In the genomic region with DNA sequence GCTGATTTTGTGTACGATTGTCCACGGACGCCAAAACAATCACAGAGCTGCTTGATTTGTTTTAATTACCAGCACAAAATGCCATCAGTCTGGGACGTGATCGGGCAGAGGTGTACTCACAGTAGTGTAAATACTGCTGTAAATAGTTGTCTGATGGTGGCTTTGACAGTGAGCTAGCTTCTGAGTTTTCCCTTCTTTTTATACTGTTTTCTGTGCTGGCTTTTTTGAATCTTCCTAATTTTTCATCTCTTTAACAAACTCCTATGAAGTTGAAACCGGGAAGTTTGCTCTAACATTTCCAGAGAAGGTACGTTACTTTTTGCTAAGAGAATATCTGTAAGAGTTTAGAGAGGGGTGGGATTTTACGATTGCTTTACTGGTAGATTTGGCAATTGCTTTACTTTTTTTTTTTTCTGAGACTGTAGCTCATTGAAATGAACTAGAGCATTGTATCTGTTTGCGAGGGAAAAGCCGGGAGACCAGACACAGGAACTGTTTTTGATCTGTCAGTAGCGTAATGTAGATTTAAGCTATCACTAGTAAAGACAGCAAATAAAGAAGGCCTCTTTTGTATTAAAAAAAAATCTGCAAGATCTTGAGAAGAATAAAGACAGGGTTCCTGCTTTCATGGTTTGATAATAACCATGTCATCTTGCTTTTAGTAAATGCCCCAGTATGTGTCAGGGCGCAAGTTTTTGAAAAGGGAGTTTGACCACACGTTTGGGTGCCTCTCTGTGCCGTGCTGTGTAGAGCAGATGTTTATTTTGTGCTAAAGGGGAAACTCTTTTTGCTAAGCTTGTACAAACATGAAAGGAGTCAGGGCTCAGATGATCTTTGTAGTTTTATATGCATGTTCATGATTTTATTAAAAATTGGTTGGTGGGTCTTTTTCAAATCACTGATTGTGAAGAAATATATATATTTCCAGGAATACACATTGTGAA, we compare ENCODE assay signal across 11 cellular contexts. TPM values are rescaled to one million over a fixed set of nuclear protein-coding genes. Genes with fewer than 3 reads are reported as not detected.
A peak's percentile ranks its signal among the peaks of the same experiment; 100 is the strongest.
DNase-seq lines count a peak whose midpoint lies in the region; ATAC-seq and TF ChIP-seq lines count a peak whose summit lies in the region.
"Had no signal": no experiment of that assay in that cellular context is flagged by ENCODE, and none has a peak within 500 bp of the region (broad histone marks: within the 10 kb centered on the region; RNA-seq: fewer than 3 reads in every experiment).

No MANE protein-coding gene starts in this region.

- H3K4me3 ChIP-seq in PC-9 (no peak overlapping the region), fibroblast of villous mesenchyme (ENCODE audit: low read depth, low read length) (peak overlapping the region; percentile 39)

- H2AFZ ChIP-seq in PC-9 = no peak overlapping the region

- H3K4me2 ChIP-seq in PC-9 = 0 out of 2 replicates have a peak overlapping the region, but pooled peaks have one; percentile 7

- no peaks in the 10 kb centered on the region for H3K9me2 ChIP-seq in PC-9 (ENCODE audit: insufficient read depth)

- H3K27ac ChIP-seq in PC-9 = no peak overlapping the region

- H3K9me3 ChIP-seq in PC-9 (ENCODE audit: insufficient read depth, low read depth) = 0 out of 2 replicates have a peak, but pooled peaks cover 3% of the 10 kb centered on the region

- H4K20me1 ChIP-seq in PC-9 (ENCODE audit: insufficient read depth) = no peaks in the 10 kb centered on the region

- no TSS peak for BruUV-seq in PC-9 (replicated peaks; lab: Mats Ljungman, UMichigan)

- no peaks in the 10 kb centered on the region for H3F3A ChIP-seq in PC-9 (ENCODE audit: insufficient read depth, low read depth)

- H3K4me1 ChIP-seq in PC-9 (replicated peaks; ENCODE audit: insufficient read depth) = peaks cover 14% of the 10 kb centered on the region

- POLR2A ChIA-PET in PC-9 (lab: Charles Lee; ENCODE audit: unreplicated experiment) = interaction anchor here (0.7 kb wide), 1 partner anchor 133 kb away, joined by 8 read pairs; no protein-coding TSS in a partner anchor

- intact Hi-C loops in PC-9 (cut with micrococcal nuclease; ENCODE audit: unreplicated experiment) = no loop called here

- ATAC-seq in HG03342 (IDR thresholded peaks at IDR 0.05; ENCODE audit: unreplicated experiment) (no peak), HG03135 (IDR thresholded peaks at IDR 0.05; ENCODE audit: unreplicated experiment) (no peak), HG03469 (IDR thresholded peaks at IDR 0.05; ENCODE audit: unreplicated experiment) (no peak)
- ATAC-seq: stimulated activated memory B cell treated with anti-CD40 and anti-IgM and Interleukin-4, amounts not matched to agents 10 μg/mL and 1 μg/mL and 100 μg/mL, for 72 hours had no signal

- DNase-seq in ELR (ENCODE audit: low read depth) (peak; percentile 16), PC-9 (no peak), fibroblast of villous mesenchyme (ENCODE audit: low read depth) (no peak), retina (peak; percentile 72)
- no peak for DNase-seq in activated CD8-positive, alpha-beta memory T cell treated with anti-CD3 and anti-CD28 coated beads, Interleukin-2, amount 50 U/mL, for 48 hours
- DNase-seq: central memory CD4-positive, alpha-beta T cell; naive B cell had no signal

- TF ChIP-seq CTCF in PC-9 (conservative IDR thresholded peaks at IDR 0.05) = no peak
- no peak for TF ChIP-seq CTCF in fibroblast of villous mesenchyme (IDR thresholded peaks at IDR 0.05; ENCODE audit: insufficient read depth, low read depth, low read length)

- H3K36me3 ChIP-seq in PC-9 (ENCODE audit: low read depth) = no peaks in the 10 kb centered on the region

- CTCF ChIA-PET in PC-9 (lab: Charles Lee) = no interaction called here

- no peaks in the 10 kb centered on the region for H3K27me3 ChIP-seq in PC-9 (ENCODE audit: insufficient read depth, low read depth)

- H3K79me2 ChIP-seq in PC-9 (ENCODE audit: low read depth) = no peaks in the 10 kb centered on the region

RNA-seq across cellular contexts. Expression of a gene that starts 0.7 kb away (rescaled TPM):
- total RNA-seq in PC-9 (2021) (1.2 and 4.3 TPM in 2 replicates), fibroblast of villous mesenchyme (0.32 and 0.86 TPM in 2 replicates)

Comparison
In these comparisons a context has a peak if more than half of its experiments do, and no peak if none do; other contexts are left out.
1. DNase-seq: peak in ELR (single experiment) and retina (single experiment); none in PC-9 (0 of 2), fibroblast of villous mesenchyme (single experiment) and activated CD8-positive, alpha-beta memory T cell treated with anti-CD3 and anti-CD28 coated beads, Interleukin-2, amount 50 U/mL, for 48 hours (single experiment).